Comparison of ENCODE assay signal across 10 cellular contexts in genomic region chr11:122045181-122045586, GRCh38.
DNase-seq lines count a peak whose midpoint lies in the region; ATAC-seq and TF ChIP-seq lines count a peak whose summit lies in the region.
"Had no signal": no experiment of that assay in that cellular context is flagged by ENCODE, and none has a peak within 500 bp of the region (broad histone marks: within the 10 kb centered on the region; RNA-seq: fewer than 3 reads in every experiment).

No MANE protein-coding gene starts in this region.

- H3K9me3 ChIP-seq in tibial artery = no peaks in the 10 kb centered on the region

- H3K4me1 ChIP-seq in foreskin keratinocyte (peaks cover 18% of the 10 kb centered on the region), tibial artery (peaks cover 0 to 45% (median 10%) of the 10 kb centered on the region in 4 donors)

- H3K27ac ChIP-seq in foreskin keratinocyte (peak overlapping the region; percentile 58), tibial artery (peak overlapping the region; percentile 14 to 88)

- H3K27me3 ChIP-seq in foreskin keratinocyte (no peaks in the 10 kb centered on the region), tibial artery (no peaks in the 10 kb centered on the region)

- intact Hi-C loops in tibial artery (cut with DNase I; ENCODE audit: low total_unique reads) = loop anchor here (10.0 kb wide), 1 partner anchor 50 kb away; no protein-coding TSS in a partner anchor

- no peak for TF ChIP-seq CTCF in foreskin keratinocyte (conservative IDR thresholded peaks at IDR 0.05)
- TF ChIP-seq CTCF in tibial artery (IDR thresholded peaks at IDR 0.05) = no peak

- no peaks in the 10 kb centered on the region for H3K36me3 ChIP-seq in tibial artery

- H3K4me3 ChIP-seq in tibial artery = no peak overlapping the region

- DNase-seq in HS-27A (ENCODE audit: low read depth) (peak; percentile 78), amniotic epithelial cell (ENCODE audit: low read depth) (peak; percentile 82), foreskin keratinocyte (peak; percentile 97 to 99), tibial artery (no peak), NCI-H1417 (lab: John Stamatoyannopoulos, UW) (no peak)
- DNase-seq: activated B cell treated with CpG ODN at 0.5 μM for 24 hours; activated T-cell treated with anti-CD3 and anti-CD28 coated beads, Interleukin-2, amount 50 U/mL, for 4 hours had no signal

- ATAC-seq in foreskin keratinocyte = peak; percentile 94
- ATAC-seq in HG03045 (IDR thresholded peaks at IDR 0.05; ENCODE audit: unreplicated experiment) = no peak
- no peak for ATAC-seq in HG03039 (IDR thresholded peaks at IDR 0.05; ENCODE audit: unreplicated experiment)
- ATAC-seq: activated T-cell treated with anti-CD3 and anti-CD28 coated beads, Interleukin-2, amount 50 U/mL, for 4 hours; Right ventricle myocardium inferior had no signal

Comparison
In these comparisons a context has a peak if more than half of its experiments do, and no peak if none do; other contexts are left out.
1. DNase-seq: peak in HS-27A (single experiment), amniotic epithelial cell (single experiment) and foreskin keratinocyte (2 of 2); none in tibial artery (0 of 2) and NCI-H1417 (0 of 3).